8 cellular contexts compared by ENCODE assay signal in the genomic region with DNA sequence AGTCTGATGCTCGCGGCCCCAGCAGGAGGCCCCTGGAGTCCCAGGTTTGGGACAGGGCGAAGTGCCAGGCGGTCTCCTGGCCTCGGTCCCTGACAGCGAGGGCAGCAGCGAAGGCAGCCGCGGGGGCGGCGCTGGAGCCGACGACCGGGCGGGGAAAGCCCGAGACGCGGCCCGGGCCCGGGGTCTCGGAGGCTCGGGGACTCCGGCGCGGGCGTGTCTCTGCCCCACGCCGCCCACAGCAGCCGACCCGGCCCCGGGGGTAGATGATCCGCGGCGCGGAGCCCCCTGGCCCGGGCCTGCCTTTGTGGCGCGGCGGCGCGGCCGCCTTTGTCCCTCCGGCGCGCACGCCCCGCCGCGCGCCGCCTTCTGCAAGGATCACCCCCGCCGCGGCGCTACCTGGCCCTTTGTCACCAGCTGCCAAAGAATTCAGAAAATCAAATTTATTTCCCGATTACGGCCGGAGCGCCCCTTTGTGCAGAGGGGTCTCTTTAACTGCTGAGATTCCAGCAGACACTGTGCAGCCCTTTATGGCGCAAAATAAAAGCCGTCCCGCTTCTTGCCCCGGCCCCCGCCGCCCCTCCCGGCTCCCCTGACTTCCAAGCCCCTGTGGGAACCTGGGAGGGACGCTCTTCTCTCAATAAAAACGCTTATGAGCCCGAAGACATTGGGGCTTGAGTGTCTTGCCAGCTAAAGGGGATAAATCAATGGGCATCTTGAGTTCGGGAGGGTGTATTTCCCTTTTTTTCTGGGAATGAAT.
DNase-seq lines count a peak whose midpoint lies in the region; ATAC-seq, FAIRE-seq and TF ChIP-seq lines count a peak whose summit lies in the region.

No MANE protein-coding gene starts in this region.

- H3K4me3 Mint-ChIP-seq in activated CD4-positive, alpha-beta T cell treated with anti-CD3 and anti-CD28 coated beads for 36 hours: peak overlapping the region; percentile 68

- peak; percentile 49 for ATAC-seq in activated CD4-positive, alpha-beta T cell treated with anti-CD3 and anti-CD28 coated beads for 36 hours
- ATAC-seq in HG03175 (IDR thresholded peaks at IDR 0.05; ENCODE audit: unreplicated experiment): no peak

- H3K9me3 ChIP-seq in neuron (ENCODE audit: low read length): no peaks in the 10 kb centered on the region

- H2AFZ ChIP-seq in neuron (ENCODE audit: low read depth, low read length): no peak overlapping the region

- H3K36me3 Mint-ChIP-seq in activated CD4-positive, alpha-beta T cell treated with anti-CD3 and anti-CD28 coated beads for 36 hours (ENCODE audit: low read depth): no peaks in the 10 kb centered on the region

- H3K4me3 ChIP-seq in dorsolateral prefrontal cortex: peak overlapping the region; percentile 3 to 70 (median 53)
- H3K4me3 ChIP-seq in neuron (ENCODE audit: low read length): peak overlapping the region; percentile 24

- intact Hi-C loops in activated CD4-positive, alpha-beta T cell treated with anti-CD3 and anti-CD28 coated beads for 36 hours (cut with DNase I, micrococcal nuclease): loop anchor here (2.0 to 10.0 kb wide), 2 partner anchors 69 to 111 kb away; no protein-coding TSS in a partner anchor
- intact Hi-C loops in dorsolateral prefrontal cortex (cut with DNase I): no loop called here

- peaks cover 28% of the 10 kb centered on the region for H3K4me1 Mint-ChIP-seq in activated CD4-positive, alpha-beta T cell treated with anti-CD3 and anti-CD28 coated beads for 36 hours

- POLR2A ChIA-PET in activated CD4-positive, alpha-beta T cell treated with anti-CD3 and anti-CD28 coated beads for 36 hours (lab: Charles Lee): no interaction called here

- no peaks in the 10 kb centered on the region for H3K36me3 ChIP-seq in neuron (ENCODE audit: insufficient read depth, low read length)

- DNase-seq in activated CD4-positive, alpha-beta T cell treated with anti-CD3 and anti-CD28 coated beads for 36 hours: peak; percentile 50
- no peak for DNase-seq in activated CD4-positive, alpha-beta T cell treated with anti-CD3 and anti-CD28 coated beads, Interleukin-2, amount 50 U/mL, for 1 hour
- DNase-seq in NCI-H345 treated with DMSO at 0.1 percent for 48 hours (lab: John Stamatoyannopoulos, UW; ENCODE audit: unreplicated experiment) (peak; percentile 42), dorsolateral prefrontal cortex (no peak), H4 (ENCODE audit: low spot score) (no peak), RCC 7860 (ENCODE audit: low spot score) (no peak)

- no peak for TF ChIP-seq CTCF in dorsolateral prefrontal cortex (IDR thresholded peaks at IDR 0.05 in 54 of 56, conservative IDR thresholded peaks at IDR 0.05 in 2 of 56; ENCODE audit: low read depth in 1 of 56, partially characterized antibody in 56 of 56)

- peak overlapping the region in 1 of 59 donors; percentile 54 for H3K27ac ChIP-seq in dorsolateral prefrontal cortex

- CTCF ChIA-PET in activated CD4-positive, alpha-beta T cell treated with anti-CD3 and anti-CD28 coated beads for 36 hours (lab: Charles Lee): interaction anchor here (0.6 kb wide), 1 partner anchor 449 kb away, joined by 3 read pairs; no protein-coding TSS in a partner anchor

- peaks cover 22% of the 10 kb centered on the region for H3K4me1 ChIP-seq in neuron (ENCODE audit: insufficient read depth, low read length)

- H3K9me3 Mint-ChIP-seq in activated CD4-positive, alpha-beta T cell treated with anti-CD3 and anti-CD28 coated beads for 36 hours (ENCODE audit: low read depth): no peaks in the 10 kb centered on the region

- H3K27me3 ChIP-seq in dorsolateral prefrontal cortex (peaks cover 0 to 21% (median 7%) of the 10 kb centered on the region in 45 donors), neuron (ENCODE audit: insufficient read depth, low read length) (peaks cover 2% of the 10 kb centered on the region)

- H3K27me3 Mint-ChIP-seq in activated CD4-positive, alpha-beta T cell treated with anti-CD3 and anti-CD28 coated beads for 36 hours: peaks cover 19% of the 10 kb centered on the region

- peak overlapping the region; percentile 64 for H3K27ac Mint-ChIP-seq in activated CD4-positive, alpha-beta T cell treated with anti-CD3 and anti-CD28 coated beads for 36 hours

- no peak for FAIRE-seq in RCC 7860 (lab: Jason Lieb, UNC)

Comparison
In these comparisons a context has a peak if more than half of its experiments do, and no peak if none do; other contexts are left out.
1. DNase-seq: peak in activated CD4-positive, alpha-beta T cell treated with anti-CD3 and anti-CD28 coated beads for 36 hours (single experiment) and NCI-H345 treated with DMSO at 0.1 percent for 48 hours (single experiment); none in activated CD4-positive, alpha-beta T cell treated with anti-CD3 and anti-CD28 coated beads, Interleukin-2, amount 50 U/mL, for 1 hour (single experiment), dorsolateral prefrontal cortex (0 of 10), H4 (single experiment) and RCC 7860 (single experiment).
2. intact Hi-C loops: an anchor here in activated CD4-positive, alpha-beta T cell treated with anti-CD3 and anti-CD28 coated beads for 36 hours (2.0 to 10.0 kb wide); none called in dorsolateral prefrontal cortex.